In the genomic region with DNA sequence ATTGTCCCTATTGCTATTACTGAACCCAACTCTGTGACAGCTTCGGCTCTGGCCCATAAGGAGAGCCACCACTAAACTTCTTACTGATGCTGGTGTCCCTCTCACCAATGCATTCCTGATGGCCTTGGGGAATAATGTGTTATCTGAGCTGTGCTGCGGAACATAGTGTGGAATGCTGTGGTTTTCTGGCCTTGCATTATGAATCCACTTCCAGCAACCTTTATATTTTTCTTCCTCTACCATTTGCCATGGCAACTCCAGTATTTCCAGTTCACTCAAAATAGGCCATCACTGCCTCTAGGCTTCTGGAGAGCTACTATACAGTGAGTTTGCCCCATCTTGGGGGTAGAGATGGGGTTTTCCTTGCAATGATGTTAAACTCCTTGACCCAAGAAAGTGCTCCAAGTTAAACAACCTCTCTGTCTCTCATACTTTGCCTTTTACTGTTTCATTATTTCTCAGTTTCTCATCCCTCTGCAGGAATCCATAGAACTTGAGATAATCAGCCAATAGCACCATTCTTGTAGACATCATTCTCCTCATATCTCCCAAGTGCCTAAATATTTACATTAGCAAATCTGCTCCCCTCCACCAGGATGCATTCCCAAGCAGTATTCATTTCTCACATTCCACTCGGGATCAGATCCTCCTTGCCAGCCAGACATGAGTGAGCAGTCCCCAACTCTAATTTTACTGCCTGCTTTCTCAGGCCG, we compare ENCODE assay signal across 1 cellular context.
TF ChIP-seq lines count a peak whose summit lies in the region.

No MANE protein-coding gene starts in this region.

TF ChIP-seq in H1, 55 proteins besides CTCF, POLR2A, EP300 and RAD21:
- TF ChIP-seq, protein P1, sequence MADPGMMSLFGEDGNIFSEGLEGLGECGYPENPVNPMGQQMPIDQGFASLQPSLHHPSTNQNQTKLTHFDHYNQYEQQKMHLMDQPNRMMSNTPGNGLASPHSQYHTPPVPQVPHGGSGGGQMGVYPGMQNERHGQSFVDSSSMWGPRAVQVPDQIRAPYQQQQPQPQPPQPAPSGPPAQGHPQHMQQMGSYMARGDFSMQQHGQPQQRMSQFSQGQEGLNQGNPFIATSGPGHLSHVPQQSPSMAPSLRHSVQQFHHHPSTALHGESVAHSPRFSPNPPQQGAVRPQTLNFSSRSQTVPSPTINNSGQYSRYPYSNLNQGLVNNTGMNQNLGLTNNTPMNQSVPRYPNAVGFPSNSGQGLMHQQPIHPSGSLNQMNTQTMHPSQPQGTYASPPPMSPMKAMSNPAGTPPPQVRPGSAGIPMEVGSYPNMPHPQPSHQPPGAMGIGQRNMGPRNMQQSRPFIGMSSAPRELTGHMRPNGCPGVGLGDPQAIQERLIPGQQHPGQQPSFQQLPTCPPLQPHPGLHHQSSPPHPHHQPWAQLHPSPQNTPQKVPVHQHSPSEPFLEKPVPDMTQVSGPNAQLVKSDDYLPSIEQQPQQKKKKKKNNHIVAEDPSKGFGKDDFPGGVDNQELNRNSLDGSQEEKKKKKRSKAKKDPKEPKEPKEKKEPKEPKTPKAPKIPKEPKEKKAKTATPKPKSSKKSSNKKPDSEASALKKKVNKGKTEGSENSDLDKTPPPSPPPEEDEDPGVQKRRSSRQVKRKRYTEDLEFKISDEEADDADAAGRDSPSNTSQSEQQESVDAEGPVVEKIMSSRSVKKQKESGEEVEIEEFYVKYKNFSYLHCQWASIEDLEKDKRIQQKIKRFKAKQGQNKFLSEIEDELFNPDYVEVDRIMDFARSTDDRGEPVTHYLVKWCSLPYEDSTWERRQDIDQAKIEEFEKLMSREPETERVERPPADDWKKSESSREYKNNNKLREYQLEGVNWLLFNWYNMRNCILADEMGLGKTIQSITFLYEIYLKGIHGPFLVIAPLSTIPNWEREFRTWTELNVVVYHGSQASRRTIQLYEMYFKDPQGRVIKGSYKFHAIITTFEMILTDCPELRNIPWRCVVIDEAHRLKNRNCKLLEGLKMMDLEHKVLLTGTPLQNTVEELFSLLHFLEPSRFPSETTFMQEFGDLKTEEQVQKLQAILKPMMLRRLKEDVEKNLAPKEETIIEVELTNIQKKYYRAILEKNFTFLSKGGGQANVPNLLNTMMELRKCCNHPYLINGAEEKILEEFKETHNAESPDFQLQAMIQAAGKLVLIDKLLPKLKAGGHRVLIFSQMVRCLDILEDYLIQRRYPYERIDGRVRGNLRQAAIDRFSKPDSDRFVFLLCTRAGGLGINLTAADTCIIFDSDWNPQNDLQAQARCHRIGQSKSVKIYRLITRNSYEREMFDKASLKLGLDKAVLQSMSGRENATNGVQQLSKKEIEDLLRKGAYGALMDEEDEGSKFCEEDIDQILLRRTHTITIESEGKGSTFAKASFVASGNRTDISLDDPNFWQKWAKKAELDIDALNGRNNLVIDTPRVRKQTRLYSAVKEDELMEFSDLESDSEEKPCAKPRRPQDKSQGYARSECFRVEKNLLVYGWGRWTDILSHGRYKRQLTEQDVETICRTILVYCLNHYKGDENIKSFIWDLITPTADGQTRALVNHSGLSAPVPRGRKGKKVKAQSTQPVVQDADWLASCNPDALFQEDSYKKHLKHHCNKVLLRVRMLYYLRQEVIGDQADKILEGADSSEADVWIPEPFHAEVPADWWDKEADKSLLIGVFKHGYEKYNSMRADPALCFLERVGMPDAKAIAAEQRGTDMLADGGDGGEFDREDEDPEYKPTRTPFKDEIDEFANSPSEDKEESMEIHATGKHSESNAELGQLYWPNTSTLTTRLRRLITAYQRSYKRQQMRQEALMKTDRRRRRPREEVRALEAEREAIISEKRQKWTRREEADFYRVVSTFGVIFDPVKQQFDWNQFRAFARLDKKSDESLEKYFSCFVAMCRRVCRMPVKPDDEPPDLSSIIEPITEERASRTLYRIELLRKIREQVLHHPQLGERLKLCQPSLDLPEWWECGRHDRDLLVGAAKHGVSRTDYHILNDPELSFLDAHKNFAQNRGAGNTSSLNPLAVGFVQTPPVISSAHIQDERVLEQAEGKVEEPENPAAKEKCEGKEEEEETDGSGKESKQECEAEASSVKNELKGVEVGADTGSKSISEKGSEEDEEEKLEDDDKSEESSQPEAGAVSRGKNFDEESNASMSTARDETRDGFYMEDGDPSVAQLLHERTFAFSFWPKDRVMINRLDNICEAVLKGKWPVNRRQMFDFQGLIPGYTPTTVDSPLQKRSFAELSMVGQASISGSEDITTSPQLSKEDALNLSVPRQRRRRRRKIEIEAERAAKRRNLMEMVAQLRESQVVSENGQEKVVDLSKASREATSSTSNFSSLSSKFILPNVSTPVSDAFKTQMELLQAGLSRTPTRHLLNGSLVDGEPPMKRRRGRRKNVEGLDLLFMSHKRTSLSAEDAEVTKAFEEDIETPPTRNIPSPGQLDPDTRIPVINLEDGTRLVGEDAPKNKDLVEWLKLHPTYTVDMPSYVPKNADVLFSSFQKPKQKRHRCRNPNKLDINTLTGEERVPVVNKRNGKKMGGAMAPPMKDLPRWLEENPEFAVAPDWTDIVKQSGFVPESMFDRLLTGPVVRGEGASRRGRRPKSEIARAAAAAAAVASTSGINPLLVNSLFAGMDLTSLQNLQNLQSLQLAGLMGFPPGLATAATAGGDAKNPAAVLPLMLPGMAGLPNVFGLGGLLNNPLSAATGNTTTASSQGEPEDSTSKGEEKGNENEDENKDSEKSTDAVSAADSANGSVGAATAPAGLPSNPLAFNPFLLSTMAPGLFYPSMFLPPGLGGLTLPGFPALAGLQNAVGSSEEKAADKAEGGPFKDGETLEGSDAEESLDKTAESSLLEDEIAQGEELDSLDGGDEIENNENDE (IDR thresholded peaks at IDR 0.05; ENCODE audit: insufficient replicate concordance, low read length) = no peak
- TF ChIP-seq, protein P2, sequence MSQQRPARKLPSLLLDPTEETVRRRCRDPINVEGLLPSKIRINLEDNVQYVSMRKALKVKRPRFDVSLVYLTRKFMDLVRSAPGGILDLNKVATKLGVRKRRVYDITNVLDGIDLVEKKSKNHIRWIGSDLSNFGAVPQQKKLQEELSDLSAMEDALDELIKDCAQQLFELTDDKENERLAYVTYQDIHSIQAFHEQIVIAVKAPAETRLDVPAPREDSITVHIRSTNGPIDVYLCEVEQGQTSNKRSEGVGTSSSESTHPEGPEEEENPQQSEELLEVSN (IDR thresholded peaks at IDR 0.05) = no peak
- TF ChIP-seq ZNF274 (IDR thresholded peaks at IDR 0.05; ENCODE audit: borderline replicate concordance, extremely low read depth, low read length) = no peak
- TF ChIP-seq TEAD4 (IDR thresholded peaks at IDR 0.05; ENCODE audit: low read depth, low read length) = no peak
- no peak for TF ChIP-seq PHF8 (conservative IDR thresholded peaks at IDR 0.05; ENCODE audit: low read depth, low read length)
- TF ChIP-seq RXRA (IDR thresholded peaks at IDR 0.05; ENCODE audit: insufficient read depth, low read depth, low read length) = no peak
- TF ChIP-seq BCL11A (IDR thresholded peaks at IDR 0.05; ENCODE audit: low read depth in 2 of 2, low read length in 2 of 2) = no peak
